In genomic region chr12:116713529-116713928, GRCh38 we compare ENCODE assay signal across 23 cellular contexts. TPM values are rescaled to one million over a fixed set of nuclear protein-coding genes. Genes with fewer than 3 reads are reported as not detected.
DNase-seq lines count a peak whose midpoint lies in the region; ATAC-seq and TF ChIP-seq lines count a peak whose summit lies in the region.
"Had no signal": no experiment of that assay in that cellular context is flagged by ENCODE, and none has a peak within 500 bp of the region (broad histone marks: within the 10 kb centered on the region; RNA-seq: fewer than 3 reads in every experiment).

No MANE protein-coding gene starts in this region.

- H3K18ac ChIP-seq in IMR-90 (ENCODE audit: low read depth, low read length), result no peak overlapping the region

- H2BK20ac ChIP-seq in IMR-90 (ENCODE audit: low read depth, low read length), result no peak overlapping the region

- no TSS peak for BruUV-seq in IMR-90 (replicated peaks; lab: Mats Ljungman, UMichigan)
- TSS peak; percentile 9 for BruUV-seq in mammary epithelial cell (replicated peaks; lab: Mats Ljungman, UMichigan)

- intact Hi-C loops in CD4-positive, alpha-beta memory T cell (cut with micrococcal nuclease), result no loop called here
- intact Hi-C loops in IMR-90 (cut with micrococcal nuclease) (no loop called here), mammary epithelial cell (cut with micrococcal nuclease) (no loop called here), transverse colon (cut with DNase I; ENCODE audit: low total_unique reads) (no loop called here)

- H3K27ac ChIP-seq in CD4-positive, alpha-beta memory T cell (ENCODE audit: low read depth, low read length), result no peak overlapping the region
- H3K27ac ChIP-seq in IMR-90 (ENCODE audit: insufficient read depth, low read length) (no peak overlapping the region), mammary epithelial cell (ENCODE audit: insufficient read depth, low read depth, low read length) (no peak overlapping the region), transverse colon (no peak overlapping the region)
- H3K27ac ChIP-seq: cardiac muscle cell, sigmoid colon, SK-N-MC had no signal

- H3K27ac Mint-ChIP-seq in CD4-positive, alpha-beta memory T cell, result peak overlapping the region in 4 of 7 donors; percentile 24 to 62 (median 46)
- no peak overlapping the region for H3K27ac Mint-ChIP-seq in progenitor cell of endocrine pancreas
- H3K27ac Mint-ChIP-seq: activated B cell treated with CpG ODN at 0.5 μM for 24 hours, nephron progenitor cell had no signal

- no peak overlapping the region for H3K14ac ChIP-seq in IMR-90 (replicated peaks; ENCODE audit: low read depth, low read length)

- no peak overlapping the region for H2BK120ac ChIP-seq in IMR-90 (ENCODE audit: low read depth, low read length)

- no peak overlapping the region for H4K91ac ChIP-seq in IMR-90 (ENCODE audit: insufficient read depth, low read depth, low read length)

- TF ChIP-seq EP300 in transverse colon (IDR thresholded peaks at IDR 0.05; ENCODE audit: low read depth), result no peak

- peaks cover 27% of the 10 kb centered on the region for H3K36me3 ChIP-seq in CD4-positive, alpha-beta memory T cell (ENCODE audit: insufficient read depth, low read length)
- H3K36me3 ChIP-seq in IMR-90 (ENCODE audit: control insufficient read depth, insufficient read depth, low read length) (peaks cover 4% of the 10 kb centered on the region), mammary epithelial cell (ENCODE audit: insufficient read depth, low read length) (peaks cover 6% of the 10 kb centered on the region), transverse colon (peaks cover 0 to 4% (median 0%) of the 10 kb centered on the region in 4 donors)

- H3K27me3 Mint-ChIP-seq in CD4-positive, alpha-beta memory T cell, result peaks cover 1% of the 10 kb centered on the region in 2 donors
- peaks cover 14% of the 10 kb centered on the region for H3K27me3 Mint-ChIP-seq in progenitor cell of endocrine pancreas
- H3K27me3 Mint-ChIP-seq: activated B cell treated with CpG ODN at 0.5 μM for 24 hours; activated CD4-positive, alpha-beta memory T cell treated with anti-CD3 and anti-CD28 coated beads for 36 hours had no signal

- in situ Hi-C loops in IMR-90 (cut with MboI; ENCODE audit: low sequenced_read_pairs), result no loop called here
- in situ Hi-C loops in mammary epithelial cell (cut with MboI; ENCODE audit: low sequenced_read_pairs in 2 of 2), result loop anchor here in 1 of 2 donors (25.0 kb wide), 2 partner anchors 174 to 726 kb away; partner anchors contain the start of gene HRK
- in situ Hi-C loops in transverse colon (cut with MboI; ENCODE audit: low pct_ligation_motif_present in 1 of 4, low pct_unique_long_range_greater_than_20kb in 1 of 4, low sequenced_read_pairs in 3 of 4), result loop anchor here in 3 of 4 donors (25.0 kb wide), 2 partner anchors 399 to 726 kb away; no protein-coding TSS in a partner anchor

- H3K79me1 ChIP-seq in IMR-90 (ENCODE audit: low read depth in 1 of 2, low read length in 2 of 2), result peaks cover 6 to 16% of the 10 kb centered on the region in 2 experiments

- H2BK5ac ChIP-seq in IMR-90 (ENCODE audit: low read depth, low read length, poor library complexity, severe bottlenecking), result no peak overlapping the region

- H2AFZ ChIP-seq in IMR-90 (replicated peaks; ENCODE audit: low read length, poor library complexity), result no peak overlapping the region
- no peak overlapping the region for H2AFZ ChIP-seq in mammary epithelial cell (ENCODE audit: low read depth, low read length)

- CTCF ChIA-PET in CD4-positive, alpha-beta memory T cell (lab: Charles Lee; ENCODE audit: partially characterized antibody), result interaction anchor here (1.5 kb wide), 1 partner anchor 10 kb away, joined by 5 read pairs; no protein-coding TSS in a partner anchor
- CTCF ChIA-PET in IMR-90 (lab: Yijun Ruan, JAX) (no interaction called here), mammary epithelial cell (lab: Charles Lee; ENCODE audit: low non-redundant PET) (interaction anchor here (0.8 kb wide), 1 partner anchor 242 kb away, joined by 3 read pairs; no protein-coding TSS in a partner anchor)

- H2AK9ac ChIP-seq in IMR-90 (replicated peaks; ENCODE audit: low read depth, low read length, poor library complexity), result no peak overlapping the region

- peak; percentile 7; the same call in 1 of the 2 replicates for TF ChIP-seq CTCF in IMR-90 (conservative IDR thresholded peaks at IDR 0.05; ENCODE audit: low read depth, low read length)
- TF ChIP-seq CTCF in mammary epithelial cell (conservative IDR thresholded peaks at IDR 0.05 in 1 of 2, IDR thresholded peaks at IDR 0.05 in 1 of 2; ENCODE audit: extremely low read depth in 1 of 2, insufficient read depth in 1 of 2, low read depth in 1 of 2, low read length in 2 of 2), result peak in 1 of 2 donors; percentile 16
- TF ChIP-seq CTCF in progenitor cell of endocrine pancreas (IDR thresholded peaks at IDR 0.05; ENCODE audit: unreplicated experiment), result peak; percentile 18
- TF ChIP-seq CTCF in transverse colon (IDR thresholded peaks at IDR 0.05), result no peak

- H3K4me2 ChIP-seq in IMR-90 (ENCODE audit: low read depth, low read length), result no peak overlapping the region
- H3K4me2 ChIP-seq in mammary epithelial cell (ENCODE audit: insufficient read depth, low read depth, low read length), result peak overlapping the region; percentile 50

- H3K4me3 ChIP-seq in CD4-positive, alpha-beta memory T cell (ENCODE audit: low read length in 2 of 2), result no peak overlapping the region
- H3K4me3 ChIP-seq in IMR-90 (ENCODE audit: insufficient read depth, low read depth, low read length), result no peak overlapping the region
- no peak overlapping the region for H3K4me3 ChIP-seq in mammary epithelial cell (replicated peaks in 1 of 3; ENCODE audit: insufficient read depth in 1 of 3, low read depth in 2 of 3, low read length in 3 of 3)
- H3K4me3 ChIP-seq in transverse colon, result no peak overlapping the region
- H3K4me3 ChIP-seq: cardiac muscle cell, sigmoid colon, SK-N-MC, vagina had no signal

- no peaks in the 10 kb centered on the region for H3K9me1 ChIP-seq in IMR-90 (ENCODE audit: insufficient read depth, low read length)

- no peak overlapping the region for H3K4me3 Mint-ChIP-seq in CD4-positive, alpha-beta memory T cell
- no peak overlapping the region for H3K4me3 Mint-ChIP-seq in progenitor cell of endocrine pancreas (ENCODE audit: low read depth)
- H3K4me3 Mint-ChIP-seq: activated B cell treated with CpG ODN at 0.5 μM for 24 hours; activated CD4-positive, alpha-beta memory T cell treated with anti-CD3 and anti-CD28 coated beads for 36 hours; nephron progenitor cell had no signal

- no peak overlapping the region for H3K56ac ChIP-seq in IMR-90 (ENCODE audit: extremely low read depth, insufficient read depth, low read length)

- H3K4me1 Mint-ChIP-seq in CD4-positive, alpha-beta memory T cell, result peaks cover 7 to 11% (median 9%) of the 10 kb centered on the region in 4 donors
- H3K4me1 Mint-ChIP-seq in progenitor cell of endocrine pancreas (ENCODE audit: low read depth), result peaks cover 17% of the 10 kb centered on the region

- H4K8ac ChIP-seq in IMR-90 (ENCODE audit: low read depth in 2 of 2, low read length in 2 of 2), result no peak overlapping the region

- no peak overlapping the region for H2BK15ac ChIP-seq in IMR-90 (ENCODE audit: low read depth, low read length)

- H3K23ac ChIP-seq in IMR-90 (ENCODE audit: low read depth, low read length), result no peak overlapping the region

- H3K4me1 ChIP-seq in CD4-positive, alpha-beta memory T cell (ENCODE audit: insufficient read depth, low read length), result peaks cover 8% of the 10 kb centered on the region
- peaks cover 3% of the 10 kb centered on the region; the same call in 1 of the 2 replicates for H3K4me1 ChIP-seq in IMR-90 (ENCODE audit: control insufficient read depth, insufficient read depth, low read length)
- peaks cover 19% of the 10 kb centered on the region for H3K4me1 ChIP-seq in mammary epithelial cell (ENCODE audit: insufficient read depth, low read length)
- H3K4me1 ChIP-seq in transverse colon, result peaks cover 6 to 19% (median 10%) of the 10 kb centered on the region in 4 donors

- H3K9ac ChIP-seq in IMR-90 (ENCODE audit: low read depth, low read length) (no peak overlapping the region), mammary epithelial cell (ENCODE audit: insufficient read depth, low read length) (no peak overlapping the region)

- no peak overlapping the region for H3K4ac ChIP-seq in IMR-90 (ENCODE audit: low read depth, low read length)

- peaks cover 7% of the 10 kb centered on the region; the same call in 1 of the 2 replicates for H4K20me1 ChIP-seq in IMR-90 (ENCODE audit: insufficient read depth, low read length)
- H4K20me1 ChIP-seq in mammary epithelial cell (ENCODE audit: insufficient read depth, low read length), result no peaks in the 10 kb centered on the region

- no peak overlapping the region for H2AK5ac ChIP-seq in IMR-90 (ENCODE audit: low read depth, low read length)

- no peak for ATAC-seq in IMR-90 (ENCODE audit: low read depth)
- ATAC-seq: left lobe of liver had no signal

- H4K5ac ChIP-seq in IMR-90 (ENCODE audit: low read depth, low read length), result no peak overlapping the region

- no peaks in the 10 kb centered on the region for H3K9me3 ChIP-seq in CD4-positive, alpha-beta memory T cell (ENCODE audit: control insufficient read depth in 1 of 2, low read length in 2 of 2)
- H3K9me3 ChIP-seq in IMR-90 (ENCODE audit: control insufficient read depth, insufficient read depth, low read length) (no peaks in the 10 kb centered on the region), mammary epithelial cell (replicated peaks; ENCODE audit: insufficient read depth, low read length) (no peaks in the 10 kb centered on the region), transverse colon (no peaks in the 10 kb centered on the region)
- H3K9me3 ChIP-seq: sigmoid colon, vagina had no signal

- peaks cover 20 to 42% of the 10 kb centered on the region in 2 donors for H3K36me3 Mint-ChIP-seq in CD4-positive, alpha-beta memory T cell
- peaks cover 17% of the 10 kb centered on the region for H3K36me3 Mint-ChIP-seq in progenitor cell of endocrine pancreas (ENCODE audit: insufficient read depth)

- no CpG with 5 or more reads among the region's 2 CpGs for WGBS in IMR-90 (ENCODE audit: extremely low coverage in 2 of 2, insufficient read length in 1 of 2), 2 experiments
- 91% methylated on average over 2 of the region's 2 CpGs for WGBS in mammary epithelial cell (ENCODE audit: low coverage, missing lambda C conversion rate)
- 93% methylated on average over 2 of the region's 2 CpGs for WGBS in transverse colon (ENCODE audit: low coverage in 1 of 2), 2 donors

- TF ChIP-seq RAD21 in IMR-90 (IDR thresholded peaks at IDR 0.05; ENCODE audit: low read length), result no peak

- dilution Hi-C loops in IMR-90 (cut with HindIII; ENCODE audit: low sequenced_read_pairs, unreplicated experiment) (no loop called here), mammary epithelial cell (cut with HindIII; ENCODE audit: low sequenced_read_pairs) (loop anchor here (5.0 kb wide), 1 partner anchor 54 kb away; no protein-coding TSS in a partner anchor)

- no peak for TF ChIP-seq POLR2A in IMR-90 (IDR thresholded peaks at IDR 0.05; ENCODE audit: low read depth, low read length)
- TF ChIP-seq POLR2A in transverse colon (IDR thresholded peaks at IDR 0.05), result no peak

- H3K27me3 ChIP-seq in CD4-positive, alpha-beta memory T cell (ENCODE audit: insufficient read depth, low read length), result peaks cover 5% of the 10 kb centered on the region
- H3K27me3 ChIP-seq in IMR-90 (ENCODE audit: control insufficient read depth, insufficient read depth, low read length) (no peaks in the 10 kb centered on the region; the same call in 1 of the 2 replicates), mammary epithelial cell (ENCODE audit: insufficient read depth, low read length) (no peaks in the 10 kb centered on the region), transverse colon (peaks cover 14% of the 10 kb centered on the region)
- H3K27me3 ChIP-seq: sigmoid colon, vagina had no signal

- H3K79me2 ChIP-seq in mammary epithelial cell (ENCODE audit: insufficient read depth, low read length), result peaks cover 3% of the 10 kb centered on the region

- POLR2A ChIA-PET in CD4-positive, alpha-beta memory T cell (lab: Charles Lee; ENCODE audit: partially characterized antibody), result no interaction called here
- POLR2A ChIA-PET in IMR-90 (lab: Charles Lee; ENCODE audit: unreplicated experiment), result no interaction called here

- DNase-seq in CD4-positive, alpha-beta memory T cell, result no peak
- DNase-seq in IMR-90 (no peak), mammary epithelial cell (no peak), progenitor cell of endocrine pancreas (ENCODE audit: low spot score, unreplicated experiment) (no peak), ecto neural progenitor cell (ENCODE audit: low spot score) (no peak), transverse colon (no peak)
- DNase-seq in stimulated activated CD4-positive, alpha-beta T cell treated with anti-CD3 and anti-CD28 coated beads, Interleukin-15, amount 100 ng/mL, for 24 hours, result no peak
- DNase-seq: activated B cell treated with CpG ODN at 0.5 μM for 24 hours; activated CD4-positive, alpha-beta memory T cell treated with anti-CD3 and anti-CD28 coated beads for 36 hours; activated effector memory CD4-positive, alpha-beta T cell treated with anti-CD3 and anti-CD28 coated beads, Interleukin-2, amount 50 U/mL, for 16 hours; COR-L47; dermis blood vessel endothelial cell; NCI-H1105; NCI-H2081 treated with DMSO at 0.1 percent for 48 hours; NCI-H446 treated with DMSO at 0.1 percent for 48 hours; nephron progenitor cell; posterior cingulate gyrus; sigmoid colon; T1000 had no signal

- H3K9me3 Mint-ChIP-seq in CD4-positive, alpha-beta memory T cell, result no peaks in the 10 kb centered on the region
- H3K9me3 Mint-ChIP-seq in progenitor cell of endocrine pancreas (ENCODE audit: low read depth), result no peaks in the 10 kb centered on the region
- H3K9me3 Mint-ChIP-seq: activated B cell treated with CpG ODN at 0.5 μM for 24 hours; activated CD4-positive, alpha-beta memory T cell treated with anti-CD3 and anti-CD28 coated beads for 36 hours; nephron progenitor cell had no signal

RNA-seq across cellular contexts. Expression of gene SPRING1, which starts 24.3 kb away (rescaled TPM):
- total RNA-seq in CD4-positive, alpha-beta memory T cell, result 10 to 100 TPM; 26.5 to 28.1 TPM
- polyA plus RNA-seq in CD4-positive, alpha-beta memory T cell, result 10 to 100 TPM; 18.2 to 24.7 TPM
- total RNA-seq in IMR-90 (2012; rRNA removed) (14.0 and 16.4 TPM in 2 replicates), mammary epithelial cell (10 to 100 TPM; 31.2 to 45.0 TPM), progenitor cell of endocrine pancreas (63.2 and 64.4 TPM in 2 replicates), transverse colon (10 to 100 TPM; 22.3 to 40.3 (median 35.1) TPM)
- polyA plus RNA-seq in IMR-90 (2012; rRNA removed) (12.4 and 16.7 TPM in 2 replicates), mammary epithelial cell (15.1 TPM)
- polyA plus RNA-seq in IMR-90 (2012; cell fraction: cytosol; rRNA removed), result 9.0 and 9.6 TPM in 2 replicates
- polyA plus RNA-seq in IMR-90 (2012; cell fraction: nucleus; rRNA removed; ENCODE audit: low replicate concordance), result 5.1 and 6.5 TPM in 2 replicates
- 34.8 TPM for polyA minus RNA-seq in mammary epithelial cell

RNA-seq across cellular contexts. Expression of gene RNFT2, which starts 24.6 kb away (rescaled TPM):
- total RNA-seq in CD4-positive, alpha-beta memory T cell, result 1 to 10 TPM; 4.0 to 5.9 TPM
- polyA plus RNA-seq in CD4-positive, alpha-beta memory T cell, result 1 to 10 TPM in 1 of 2 donors, under 1 TPM in 1; 0.88 to 2.2 TPM
- total RNA-seq in IMR-90 (2012; rRNA removed), result 1.7 and 2.3 TPM in 2 replicates
- polyA plus RNA-seq in IMR-90 (2012; rRNA removed), result 1.5 and 1.6 TPM in 2 replicates
- polyA plus RNA-seq in IMR-90 (2012; cell fraction: cytosol; rRNA removed), result 0.75 and 0.86 TPM in 2 replicates
- polyA plus RNA-seq in IMR-90 (2012; cell fraction: nucleus; rRNA removed; ENCODE audit: low replicate concordance), result 1.3 and 1.4 TPM in 2 replicates
- 1 to 10 TPM; 2.0 to 3.0 TPM for total RNA-seq in mammary epithelial cell
- polyA plus RNA-seq in mammary epithelial cell, result 0.57 TPM
- not detected for polyA minus RNA-seq in mammary epithelial cell
- total RNA-seq in progenitor cell of endocrine pancreas, result 31.6 and 32.1 TPM in 2 replicates
- total RNA-seq in transverse colon, result 1 to 10 TPM in 1 of 4 donors, under 1 TPM in 2, not detected in 1; 0.20 to 1.1 (median 0.68) TPM

Comparison
In these comparisons a context has a peak if more than half of its experiments do, and no peak if none do; other contexts are left out.
1. CTCF ChIP-seq: peak in IMR-90 (single experiment) and progenitor cell of endocrine pancreas (single experiment); none in transverse colon (0 of 5).